17 cellular contexts compared by ENCODE assay signal in the genomic region with DNA sequence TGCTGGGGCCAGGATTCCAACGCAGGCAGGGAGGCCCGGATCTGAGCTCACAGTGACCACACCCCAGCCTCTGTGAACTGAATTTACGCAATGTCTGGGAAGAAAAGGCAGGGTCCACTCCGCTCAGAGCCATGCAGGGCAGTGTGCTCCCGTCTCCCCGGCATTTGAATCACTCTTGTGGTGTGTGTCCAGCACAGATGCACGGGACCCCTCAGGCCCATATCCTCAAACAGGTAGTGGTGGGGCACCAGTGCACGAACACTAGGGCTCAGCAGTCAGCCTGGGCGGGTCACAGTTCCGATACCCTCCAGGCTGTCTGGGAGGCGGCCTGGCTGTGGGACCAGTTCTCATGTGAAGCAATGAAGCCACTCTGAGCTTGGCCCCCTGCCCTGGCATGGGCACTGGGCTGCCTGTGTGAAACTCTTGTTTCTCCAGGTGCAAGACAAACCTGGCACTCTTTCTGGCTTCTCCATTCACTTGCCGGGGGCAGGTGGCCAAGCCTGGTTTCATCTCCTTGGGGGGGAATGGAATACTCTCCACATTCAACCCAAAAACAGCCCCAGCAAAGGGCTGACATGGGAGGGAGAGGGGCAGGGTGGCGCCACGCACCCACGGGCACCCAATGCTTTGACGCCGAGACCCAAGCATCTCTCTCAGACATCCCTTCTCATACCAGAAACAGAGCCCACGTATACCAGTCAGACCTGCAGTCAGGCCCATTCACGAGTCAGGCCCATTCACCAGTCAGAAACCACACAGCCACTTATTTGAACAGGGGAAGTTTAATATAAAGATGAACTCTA. TPM values are rescaled to one million over a fixed set of nuclear protein-coding genes. Genes with fewer than 3 reads are reported as not detected.
DNase-seq lines count a peak whose midpoint lies in the region; ATAC-seq and TF ChIP-seq lines count a peak whose summit lies in the region.
"Had no signal": no experiment of that assay in that cellular context is flagged by ENCODE, and none has a peak within 500 bp of the region (broad histone marks: within the 10 kb centered on the region; RNA-seq: fewer than 3 reads in every experiment).

No MANE protein-coding gene starts in this region.

- H3K27me3 ChIP-seq in Caco-2 (replicated peaks; ENCODE audit: control insufficient read depth, insufficient read depth, low read length) = no peaks in the 10 kb centered on the region
- no peaks in the 10 kb centered on the region for H3K27me3 ChIP-seq in cardiac muscle cell
- no peaks in the 10 kb centered on the region for H3K27me3 ChIP-seq in osteoblast (ENCODE audit: insufficient read depth, low read length)

- H3K4me1 ChIP-seq in Caco-2 (peaks cover 13% of the 10 kb centered on the region), cardiac muscle cell (ENCODE audit: low read depth) (no peaks in the 10 kb centered on the region), osteoblast (ENCODE audit: insufficient read depth, low read length) (no peaks in the 10 kb centered on the region)

- CTCF ChIA-PET in Caco-2 (lab: Charles Lee) = interaction anchor here (0.7 to 1.5 kb wide), 7 partner anchors 9 to 347 kb away, joined by 3 to 12 read pairs (median 8); partner anchors contain the start of genes DHCR7 and NADSYN1
- CTCF ChIA-PET in WTC11 (lab: Charles Lee) = interaction anchor here (1.4 kb wide), 1 partner anchor 129 kb away, joined by 4 read pairs; no protein-coding TSS in a partner anchor

- H3K9me3 ChIP-seq in Caco-2 (no peaks in the 10 kb centered on the region), cardiac muscle cell (ENCODE audit: low read depth) (no peaks in the 10 kb centered on the region), osteoblast (ENCODE audit: low read depth, low read length) (no peaks in the 10 kb centered on the region)

- POLR2A ChIA-PET in Caco-2 (lab: Charles Lee) = interaction anchor here (0.5 to 1.5 kb wide), 5 partner anchors 8 to 19 kb away, joined by 3 to 11 read pairs (median 7); partner anchors contain the start of genes DHCR7 and NADSYN1
- POLR2A ChIA-PET in WTC11 (lab: Charles Lee) = interaction anchor here (0.7 kb wide), 1 partner anchor 14 kb away, joined by 3 read pairs; the partner anchor contains the start of gene DHCR7

- H2AFZ ChIP-seq in osteoblast (ENCODE audit: low read length) = no peak overlapping the region

- TF ChIP-seq CTCF in Caco-2 (IDR thresholded peaks at IDR 0.05; ENCODE audit: insufficient read depth in 1 of 2, low read depth in 1 of 2, low read length in 1 of 2, severe bottlenecking in 1 of 2, unreplicated experiment in 1 of 2) (no peak), WTC11 (IDR thresholded peaks at IDR 0.05) (no peak), cardiac muscle cell (IDR thresholded peaks at IDR 0.05; ENCODE audit: low read depth, low read length) (no peak), osteoblast (IDR thresholded peaks at IDR 0.05; ENCODE audit: extremely low read depth, low read depth, low read length) (no peak)

- DNase-seq in Caco-2 (peak; percentile 72 to 80), WTC11 (ENCODE audit: low spot score) (no peak), cardiac muscle cell (ENCODE audit: low read depth in 1 of 2, low spot score in 1 of 2) (peak in 1 of 2 donors; percentile 38), osteoblast (ENCODE audit: insufficient read length, low spot score, missing footprints) (peak; percentile 81), NCI-H82 (lab: John Stamatoyannopoulos, UW) (no peak)
- DNase-seq in activated T-cell treated with anti-CD3 and anti-CD28 coated beads, Interleukin-2, amount 50 U/mL, for 72 hours = no peak
- DNase-seq: activated CD4-positive, alpha-beta T cell treated with anti-CD3 and anti-CD28 coated beads, Interleukin-2, amount 10 ng/mL, durations not matched to agents 7 days and 5 days; activated naive CD4-positive, alpha-beta T cell treated with anti-CD3 and anti-CD28 coated beads, Interleukin-2, amount 10 ng/mL, durations not matched to agents 7 days and 5 days; AML-193; effector memory CD8-positive, alpha-beta T cell; KG1; naive B cell; NCI-H345; stimulated activated CD4-positive, alpha-beta T cell treated with anti-CD3 and anti-CD28 coated beads, Interleukin-15, amount 100 ng/mL, for 24 hours had no signal

- peak overlapping the region; percentile 9 for H3K27ac Mint-ChIP-seq in Caco-2 (ENCODE audit: unreplicated experiment)
- no peak overlapping the region for H3K27ac Mint-ChIP-seq in WTC11
- no peak overlapping the region for H3K27ac Mint-ChIP-seq in activated T-cell treated with anti-CD3 and anti-CD28 coated beads, Interleukin-2, amount 50 U/mL, for 72 hours
- H3K27ac Mint-ChIP-seq: effector memory CD8-positive, alpha-beta T cell; stimulated activated memory B cell treated with anti-CD40 and anti-IgM and Interleukin-4, amounts not matched to agents 10 μg/mL and 1 μg/mL and 100 μg/mL, for 72 hours had no signal

- H3K27ac ChIP-seq in cardiac muscle cell (peak overlapping the region; percentile 3), osteoblast (ENCODE audit: low read depth, low read length) (no peak overlapping the region)

- H3K36me3 ChIP-seq in Caco-2 (ENCODE audit: control insufficient read depth, insufficient read depth, low read length) (peaks cover 11% of the 10 kb centered on the region), cardiac muscle cell (peaks cover 17% of the 10 kb centered on the region), osteoblast (ENCODE audit: insufficient read depth, low read length) (peaks cover 4% of the 10 kb centered on the region)

- H3K9me3 Mint-ChIP-seq in Caco-2 (ENCODE audit: unreplicated experiment) (no peaks in the 10 kb centered on the region), WTC11 (no peaks in the 10 kb centered on the region)
- H3K9me3 Mint-ChIP-seq in activated T-cell treated with anti-CD3 and anti-CD28 coated beads, Interleukin-2, amount 50 U/mL, for 72 hours = no peaks in the 10 kb centered on the region
- H3K9me3 Mint-ChIP-seq: activated CD4-positive, alpha-beta T cell treated with anti-CD3 and anti-CD28 coated beads, Interleukin-2, amount 10 ng/mL, durations not matched to agents 7 days and 5 days; activated naive CD4-positive, alpha-beta T cell treated with anti-CD3 and anti-CD28 coated beads, Interleukin-2, amount 10 ng/mL, durations not matched to agents 7 days and 5 days; effector memory CD8-positive, alpha-beta T cell; naive B cell; stimulated activated memory B cell treated with anti-CD40 and anti-IgM and Interleukin-4, amounts not matched to agents 10 μg/mL and 1 μg/mL and 100 μg/mL, for 72 hours had no signal

- H3K4me3 Mint-ChIP-seq in Caco-2 (ENCODE audit: unreplicated experiment) (no peak overlapping the region), WTC11 (no peak overlapping the region)
- no peak overlapping the region for H3K4me3 Mint-ChIP-seq in activated T-cell treated with anti-CD3 and anti-CD28 coated beads, Interleukin-2, amount 50 U/mL, for 72 hours
- H3K4me3 Mint-ChIP-seq: activated CD4-positive, alpha-beta T cell treated with anti-CD3 and anti-CD28 coated beads, Interleukin-2, amount 10 ng/mL, durations not matched to agents 7 days and 5 days; activated naive CD4-positive, alpha-beta T cell treated with anti-CD3 and anti-CD28 coated beads, Interleukin-2, amount 10 ng/mL, durations not matched to agents 7 days and 5 days; effector memory CD8-positive, alpha-beta T cell; naive B cell; stimulated activated memory B cell treated with anti-CD40 and anti-IgM and Interleukin-4, amounts not matched to agents 10 μg/mL and 1 μg/mL and 100 μg/mL, for 72 hours had no signal

- no peak overlapping the region for H3K4me2 ChIP-seq in osteoblast (ENCODE audit: insufficient read depth, low read length)

- ATAC-seq in WTC11 = no peak
- no peak for ATAC-seq in GM21360 (IDR thresholded peaks at IDR 0.05; ENCODE audit: unreplicated experiment)
- no peak for ATAC-seq in HG02970 (IDR thresholded peaks at IDR 0.05; ENCODE audit: low FRiP score, unreplicated experiment)
- ATAC-seq in activated T-cell treated with anti-CD3 and anti-CD28 coated beads, Interleukin-2, amount 50 U/mL, for 72 hours (replicated peaks in 1 of 2) = no peak
- ATAC-seq: effector memory CD8-positive, alpha-beta T cell; stimulated activated memory B cell treated with anti-CD40 and anti-IgM and Interleukin-4, amounts not matched to agents 10 μg/mL and 1 μg/mL and 100 μg/mL, for 72 hours had no signal

- H3K36me3 Mint-ChIP-seq in Caco-2 (ENCODE audit: insufficient read depth, unreplicated experiment) (peaks cover 50% of the 10 kb centered on the region), WTC11 (peaks cover 31% of the 10 kb centered on the region)
- H3K36me3 Mint-ChIP-seq in activated T-cell treated with anti-CD3 and anti-CD28 coated beads, Interleukin-2, amount 50 U/mL, for 72 hours (ENCODE audit: insufficient read depth in 2 of 2) = peaks cover 0 to 2% of the 10 kb centered on the region in 2 donors

- H3K4me3 ChIP-seq in Caco-2 (ENCODE audit: low read depth, low read length) = no peak overlapping the region
- H3K4me3 ChIP-seq in cardiac muscle cell = no peak overlapping the region
- H3K4me3 ChIP-seq in osteoblast (ENCODE audit: insufficient read depth, low read length) = no peak overlapping the region

- H3K4me1 Mint-ChIP-seq in Caco-2 (ENCODE audit: low read depth, unreplicated experiment) (peaks cover 17% of the 10 kb centered on the region), WTC11 (0 out of 2 replicates have a peak, but pooled peaks cover 3% of the 10 kb centered on the region)
- H3K4me1 Mint-ChIP-seq in activated T-cell treated with anti-CD3 and anti-CD28 coated beads, Interleukin-2, amount 50 U/mL, for 72 hours (ENCODE audit: low read depth) = no peaks in the 10 kb centered on the region
- H3K4me1 Mint-ChIP-seq: stimulated activated memory B cell treated with anti-CD40 and anti-IgM and Interleukin-4, amounts not matched to agents 10 μg/mL and 1 μg/mL and 100 μg/mL, for 72 hours had no signal

- intact Hi-C loops in Caco-2 (cut with micrococcal nuclease; ENCODE audit: unreplicated experiment) = no loop called here

- no TSS peak for BruUV-seq in Caco-2 (replicated peaks; lab: Mats Ljungman, UMichigan)

- H3K27me3 Mint-ChIP-seq in Caco-2 (ENCODE audit: insufficient read depth, unreplicated experiment) = no peaks in the 10 kb centered on the region
- no peaks in the 10 kb centered on the region; the same call in 1 of the 2 replicates for H3K27me3 Mint-ChIP-seq in WTC11 (ENCODE audit: low read depth)
- no peaks in the 10 kb centered on the region for H3K27me3 Mint-ChIP-seq in activated T-cell treated with anti-CD3 and anti-CD28 coated beads, Interleukin-2, amount 50 U/mL, for 72 hours (ENCODE audit: low read depth)
- H3K27me3 Mint-ChIP-seq: activated CD4-positive, alpha-beta T cell treated with anti-CD3 and anti-CD28 coated beads, Interleukin-2, amount 10 ng/mL, durations not matched to agents 7 days and 5 days; stimulated activated memory B cell treated with anti-CD40 and anti-IgM and Interleukin-4, amounts not matched to agents 10 μg/mL and 1 μg/mL and 100 μg/mL, for 72 hours had no signal

- no peaks in the 10 kb centered on the region for H4K20me1 ChIP-seq in osteoblast (ENCODE audit: insufficient read depth, low read length)

- H3K79me2 ChIP-seq in osteoblast (ENCODE audit: insufficient read depth, low read length) = no peaks in the 10 kb centered on the region

RNA-seq across cellular contexts. Expression of gene DHCR7, which starts 14.3 kb away (rescaled TPM):
- 344 and 371 TPM in 2 replicates for total RNA-seq in Caco-2 (2022)
- 104 to 120 TPM (median 120 TPM) in 3 replicates for total RNA-seq in WTC11 (2021)
- 50.0 and 133 TPM in 2 replicates for total RNA-seq in cardiac muscle cell
- 65.0 and 158 TPM in 2 replicates for polyA plus RNA-seq in cardiac muscle cell
- 58.3 and 60.4 TPM in 2 replicates for total RNA-seq in osteoblast
- 10 to 100 TPM; 22.2 to 23.4 TPM for total RNA-seq in activated T-cell treated with anti-CD3 and anti-CD28 coated beads, Interleukin-2, amount 50 U/mL, for 72 hours

RNA-seq across cellular contexts. Expression of gene NADSYN1, which starts 19.2 kb away (rescaled TPM):
- 91.3 and 101 TPM in 2 replicates for total RNA-seq in Caco-2 (2022)
- total RNA-seq in WTC11 (2021) = 43.4 to 45.6 TPM (median 45.1 TPM) in 3 replicates
- total RNA-seq in cardiac muscle cell = 56.4 and 68.9 TPM in 2 replicates
- polyA plus RNA-seq in cardiac muscle cell = 46.8 and 67.0 TPM in 2 replicates
- total RNA-seq in osteoblast = 69.5 and 81.1 TPM in 2 replicates
- 100 to 1,000 TPM; 107 to 111 TPM for total RNA-seq in activated T-cell treated with anti-CD3 and anti-CD28 coated beads, Interleukin-2, amount 50 U/mL, for 72 hours

Comparison
In these comparisons a context has a peak if more than half of its experiments do, and no peak if none do; other contexts are left out.
1. DNase-seq: peak in Caco-2 (2 of 2) and osteoblast (single experiment); none in WTC11 (single experiment), NCI-H82 (single experiment) and activated T-cell treated with anti-CD3 and anti-CD28 coated beads, Interleukin-2, amount 50 U/mL, for 72 hours (0 of 2).